In genomic region chr6:45323656-45324224, GRCh38 we compare ENCODE assay signal across 24 cellular contexts. TPM values are rescaled to one million over a fixed set of nuclear protein-coding genes. Genes with fewer than 3 reads are reported as not detected.
DNase-seq lines count a peak whose midpoint lies in the region; ATAC-seq, FAIRE-seq and TF ChIP-seq lines count a peak whose summit lies in the region.
"Had no signal": no experiment of that assay in that cellular context is flagged by ENCODE, and none has a peak within 500 bp of the region (broad histone marks: within the 10 kb centered on the region; RNA-seq: fewer than 3 reads in every experiment).

No MANE protein-coding gene starts in this region.

- no peaks in the 10 kb centered on the region for H3K36me3 ChIP-seq in CD4-positive, CD25-positive, alpha-beta regulatory T cell (ENCODE audit: control insufficient read depth, insufficient read depth, low read length)
- H3K36me3 ChIP-seq in DND-41 (ENCODE audit: insufficient read depth, low read length): no peaks in the 10 kb centered on the region
- H3K36me3 ChIP-seq: brain microvascular endothelial cell had no signal

- H3K9me3 Mint-ChIP-seq in CD4-positive, CD25-positive, alpha-beta regulatory T cell: no peaks in the 10 kb centered on the region
- H3K9me3 Mint-ChIP-seq: H9, memory B cell, nephron progenitor cell had no signal

- H3K36me3 Mint-ChIP-seq in CD4-positive, CD25-positive, alpha-beta regulatory T cell: no peaks in the 10 kb centered on the region
- no peaks in the 10 kb centered on the region for H3K36me3 Mint-ChIP-seq in T-helper 17 cell (ENCODE audit: low read depth)

- TF ChIP-seq CTCF in DND-41 (IDR thresholded peaks at IDR 0.05; ENCODE audit: borderline replicate concordance, extremely low read depth, low read length, poor library complexity, severe bottlenecking): no peak
- TF ChIP-seq CTCF in D721Med (IDR thresholded peaks at IDR 0.05; ENCODE audit: insufficient read depth, missing control alignments): no peak

- FAIRE-seq in endometrium (lab: Jason Lieb, UNC) (peak; percentile 51), D721Med (lab: Jason Lieb, UNC) (no peak)
- FAIRE-seq: GM12891, keratinocyte had no signal

- no peaks in the 10 kb centered on the region for H4K20me1 ChIP-seq in DND-41 (ENCODE audit: insufficient read depth, low read length)

- peak overlapping the region; percentile 48 for H3K4me2 ChIP-seq in DND-41 (ENCODE audit: insufficient read depth, low read length)
- H3K4me2 ChIP-seq: PC-9 had no signal

- no peaks in the 10 kb centered on the region for H3K27me3 Mint-ChIP-seq in CD4-positive, CD25-positive, alpha-beta regulatory T cell
- no peaks in the 10 kb centered on the region for H3K27me3 Mint-ChIP-seq in T-helper 17 cell
- H3K27me3 Mint-ChIP-seq: memory B cell had no signal

- peak in 2 of 3 donors; percentile 19 to 40 for DNase-seq in CD4-positive, CD25-positive, alpha-beta regulatory T cell
- DNase-seq in DND-41 (no peak), T-helper 17 cell (no peak), 8988T (no peak), left colon (no peak), D721Med (ENCODE audit: insufficient read length, low spot score) (no peak)
- DNase-seq: brain microvascular endothelial cell; dermis blood vessel endothelial cell; DMS153; foreskin fibroblast; H9; hypothalamus; NCI-H1694; NCI-H748 treated with DMSO at 0.1 percent for 48 hours; nephron progenitor cell; PC-9; posterior cingulate gyrus; stimulated activated CD4-positive, alpha-beta T cell treated with anti-CD3 and anti-CD28 coated beads, Interleukin-4, amount 100 ng/mL, for 24 hours had no signal

- no peaks in the 10 kb centered on the region for H3K9me3 ChIP-seq in CD4-positive, CD25-positive, alpha-beta regulatory T cell (ENCODE audit: control insufficient read depth in 2 of 2, low read length in 2 of 2)
- H3K9me3 ChIP-seq in DND-41 (ENCODE audit: insufficient read depth, low read length, severe bottlenecking) (no peaks in the 10 kb centered on the region), T-helper 17 cell (ENCODE audit: control insufficient read depth, low read length, poor library complexity, severe bottlenecking) (no peaks in the 10 kb centered on the region)

- peak; percentile 58 to 59 for ATAC-seq in CD4-positive, CD25-positive, alpha-beta regulatory T cell (ENCODE audit: low read depth in 2 of 2)
- ATAC-seq in DND-41 (ENCODE audit: insufficient read depth, low read depth) (peak; percentile 82), T-helper 17 cell (peak; percentile 57), GM18511 (IDR thresholded peaks at IDR 0.05; ENCODE audit: unreplicated experiment) (no peak), left colon (no peak)
- ATAC-seq: activated CD4-positive, CD25-positive, alpha-beta regulatory T cell treated with anti-CD3 and anti-CD28 coated beads, Interleukin-2, amount 50 U/mL, for 24 hours had no signal

- H3K4me3 ChIP-seq in CD4-positive, CD25-positive, alpha-beta regulatory T cell (ENCODE audit: low read depth, low read length): peak overlapping the region; percentile 54
- H3K4me3 ChIP-seq in DND-41 (ENCODE audit: low read depth in 1 of 2, low read length in 2 of 2): peak overlapping the region in 1 of 2 experiments; percentile 32; a peak in 1 of 4 replicates
- H3K4me3 ChIP-seq: PC-9 had no signal

- no peak overlapping the region for H3K27ac ChIP-seq in CD4-positive, CD25-positive, alpha-beta regulatory T cell (ENCODE audit: insufficient read depth, low read length, poor library complexity, severe bottlenecking)
- peak overlapping the region; percentile 79 for H3K27ac ChIP-seq in DND-41 (ENCODE audit: low read length)
- H3K27ac ChIP-seq: brain microvascular endothelial cell, PC-9 had no signal

- H3K27me3 ChIP-seq in CD4-positive, CD25-positive, alpha-beta regulatory T cell (ENCODE audit: control insufficient read depth, insufficient read depth, low read length): no peaks in the 10 kb centered on the region
- no peaks in the 10 kb centered on the region for H3K27me3 ChIP-seq in DND-41 (ENCODE audit: insufficient read depth, low read length, poor library complexity)
- H3K27me3 ChIP-seq: brain microvascular endothelial cell had no signal

- intact Hi-C loops in left colon (cut with DNase I, micrococcal nuclease): no loop called here

- H3K79me2 ChIP-seq in DND-41 (ENCODE audit: insufficient read depth, low read length): peaks cover 19% of the 10 kb centered on the region; the same call in 1 of the 2 replicates

- H3K27ac Mint-ChIP-seq in CD4-positive, CD25-positive, alpha-beta regulatory T cell: no peak overlapping the region
- peak overlapping the region; percentile 37 for H3K27ac Mint-ChIP-seq in T-helper 17 cell
- H3K27ac Mint-ChIP-seq: memory B cell, nephron progenitor cell had no signal

- peaks cover 13 to 37% (median 25%) of the 10 kb centered on the region in 4 donors for H3K4me1 Mint-ChIP-seq in CD4-positive, CD25-positive, alpha-beta regulatory T cell
- peaks cover 13% of the 10 kb centered on the region for H3K4me1 Mint-ChIP-seq in T-helper 17 cell

- H3K4me3 Mint-ChIP-seq in CD4-positive, CD25-positive, alpha-beta regulatory T cell: peak overlapping the region in 3 of 4 donors; percentile 21 to 68 (median 23)
- no peak overlapping the region for H3K4me3 Mint-ChIP-seq in T-helper 17 cell
- H3K4me3 Mint-ChIP-seq: H9, memory B cell, nephron progenitor cell had no signal

- peak overlapping the region; percentile 69 for H2AFZ ChIP-seq in DND-41 (ENCODE audit: low read depth, low read length)
- H2AFZ ChIP-seq: PC-9 had no signal

- H3K4me1 ChIP-seq in CD4-positive, CD25-positive, alpha-beta regulatory T cell (ENCODE audit: control insufficient read depth, insufficient read depth, low read length, poor library complexity, severe bottlenecking): peaks cover 12% of the 10 kb centered on the region
- peaks cover 58% of the 10 kb centered on the region for H3K4me1 ChIP-seq in DND-41 (ENCODE audit: insufficient read depth, low read length)

- H3K9ac ChIP-seq in DND-41 (ENCODE audit: low read depth, low read length): peak overlapping the region; percentile 35

RNA-seq across cellular contexts. Expression of gene RUNX2, which starts 4.4 kb away (rescaled TPM):
- total RNA-seq in CD4-positive, CD25-positive, alpha-beta regulatory T cell: 30.0 TPM
- 1 to 10 TPM; 5.3 to 7.4 (median 5.4) TPM for polyA plus RNA-seq in CD4-positive, CD25-positive, alpha-beta regulatory T cell
- total RNA-seq in T-helper 17 cell (10 to 100 TPM; 47.6 to 50.8 TPM), left colon (1 to 10 TPM; 2.5 to 3.5 TPM)

RNA-seq across cellular contexts. Expression of gene SUPT3H, which starts 54.0 kb away (rescaled TPM):
- 5.7 TPM for total RNA-seq in CD4-positive, CD25-positive, alpha-beta regulatory T cell
- polyA plus RNA-seq in CD4-positive, CD25-positive, alpha-beta regulatory T cell: 1 to 10 TPM; 4.8 to 7.8 (median 6.1) TPM
- total RNA-seq in T-helper 17 cell (10 to 100 TPM; 10.8 to 17.6 TPM), left colon (1 to 10 TPM; 2.0 to 2.8 TPM)

Comparison
In these comparisons a context has a peak if more than half of its experiments do, and no peak if none do; other contexts are left out.
1. ATAC-seq: peak in CD4-positive, CD25-positive, alpha-beta regulatory T cell (2 of 2), DND-41 (single experiment) and T-helper 17 cell (single experiment); none in GM18511 (single experiment) and left colon (single experiment).
2. DNase-seq: peak in CD4-positive, CD25-positive, alpha-beta regulatory T cell (2 of 3); none in DND-41 (single experiment), T-helper 17 cell (0 of 3), 8988T (single experiment), left colon (0 of 2) and D721Med (single experiment).